In genomic region chr17:43216762-43217613, GRCh38 we compare ENCODE assay signal across 1 cellular context.
TF ChIP-seq lines count a peak whose summit lies in the region.

No MANE protein-coding gene starts in this region.

TF ChIP-seq in GM23338, 12 proteins besides CTCF, POLR2A, EP300 and RAD21 (continued from another document):
- no peak for TF ChIP-seq ZNF462 (CRISPR knock-in tag; IDR thresholded peaks at IDR 0.05)
- no peak for TF ChIP-seq POLR2AphosphoS5 (IDR thresholded peaks at IDR 0.05; ENCODE audit: low read depth)
- TF ChIP-seq ZNF114 (CRISPR knock-in tag; IDR thresholded peaks at IDR 0.05), result no peak
- no peak for TF ChIP-seq CREB1 (CRISPR knock-in tag; IDR thresholded peaks at IDR 0.05; ENCODE audit: low read depth)
- TF ChIP-seq ZNF331 (CRISPR knock-in tag; IDR thresholded peaks at IDR 0.05; ENCODE audit: low read depth), result no peak
- TF ChIP-seq STAT1 (IDR thresholded peaks at IDR 0.05; ENCODE audit: unreplicated experiment), result no peak
- no peak for TF ChIP-seq REST (IDR thresholded peaks at IDR 0.05; ENCODE audit: unreplicated experiment)
- TF ChIP-seq JUNB (IDR thresholded peaks at IDR 0.05; ENCODE audit: unreplicated experiment), result no peak
- no peak for TF ChIP-seq NANOG (IDR thresholded peaks at IDR 0.05; ENCODE audit: borderline replicate concordance)
- no peak for TF ChIP-seq ETS1 (IDR thresholded peaks at IDR 0.05)
